ENCODE assay signal across 2 cellular contexts in genomic region chr4:186765673-186766546, GRCh38.
A peak's percentile ranks its signal among the peaks of the same experiment; 100 is the strongest.
TF ChIP-seq lines count a peak whose summit lies in the region.

No MANE protein-coding gene starts in this region.

TF ChIP-seq in A549, 52 proteins besides CTCF, POLR2A, EP300 and RAD21:
- no peak for TF ChIP-seq HMGXB4 (CRISPR knock-in tag; IDR thresholded peaks at IDR 0.05; ENCODE audit: borderline replicate concordance)
- TF ChIP-seq FOSL2 (IDR thresholded peaks at IDR 0.05), result no peak
- no peak for TF ChIP-seq FOSL2 (CRISPR knock-in tag; IDR thresholded peaks at IDR 0.05)
- no peak for TF ChIP-seq CBX8 (IDR thresholded peaks at IDR 0.05)
- TF ChIP-seq MYC (IDR thresholded peaks at IDR 0.05; ENCODE audit: borderline replicate concordance, low read length), result no peak
- no peak for TF ChIP-seq MAX (IDR thresholded peaks at IDR 0.05)
- no peak for TF ChIP-seq NFE2L2 (conservative IDR thresholded peaks at IDR 0.05; ENCODE audit: low read length)
- no peak for TF ChIP-seq HDAC2 (IDR thresholded peaks at IDR 0.05)
- no peak for TF ChIP-seq PBX3 (IDR thresholded peaks at IDR 0.05)
- no peak for TF ChIP-seq SREBF2 (IDR thresholded peaks at IDR 0.05)
- TF ChIP-seq CHD2 (IDR thresholded peaks at IDR 0.05; ENCODE audit: low read length, partially characterized antibody), result no peak
- no peak for TF ChIP-seq EHF (CRISPR knock-in tag; IDR thresholded peaks at IDR 0.05)
- TF ChIP-seq NPAS2 (CRISPR knock-in tag; IDR thresholded peaks at IDR 0.05; ENCODE audit: borderline replicate concordance), result no peak
- TF ChIP-seq ZC3H11A (IDR thresholded peaks at IDR 0.05), result no peak
- TF ChIP-seq CHD4 (IDR thresholded peaks at IDR 0.05; ENCODE audit: borderline replicate concordance), result no peak
- no peak for TF ChIP-seq KDM5A (IDR thresholded peaks at IDR 0.05)
- TF ChIP-seq SMC3 (IDR thresholded peaks at IDR 0.05), result no peak
- TF ChIP-seq RARB (CRISPR knock-in tag; IDR thresholded peaks at IDR 0.05), result no peak
- TF ChIP-seq NR3C1 (IDR thresholded peaks at IDR 0.05), result no peak

TF ChIP-seq in K562, 482 proteins besides CTCF, POLR2A, EP300 and RAD21 (continued from another document):
- TF ChIP-seq CCNT2 (IDR thresholded peaks at IDR 0.05; ENCODE audit: borderline replicate concordance, extremely low read depth, insufficient read length, low read depth, low read length) (no peak), CBX2 (IDR thresholded peaks at IDR 0.05; ENCODE audit: insufficient read depth, low read length, poor library complexity, severe bottlenecking) (no peak), PKNOX1 (IDR thresholded peaks at IDR 0.05) (peak; percentile 71), SIRT6 (IDR thresholded peaks at IDR 0.05; ENCODE audit: low read depth, low read length) (no peak), VEZF1 (CRISPR knock-in tag; IDR thresholded peaks at IDR 0.05) (peak; percentile 41; the same call in 1 of the 2 replicates), SMC3 (conservative IDR thresholded peaks at IDR 0.05; ENCODE audit: insufficient read depth, low read depth, low read length) (no peak), NFYB (IDR thresholded peaks at IDR 0.05; ENCODE audit: extremely low read depth, insufficient read length) (peak; percentile 70), ESRRB (CRISPR knock-in tag; IDR thresholded peaks at IDR 0.05; ENCODE audit: borderline replicate concordance) (no peak)
TF ChIP-seq in K562: peak in this region for 5.
